21 cellular contexts compared by ENCODE assay signal in the genomic region with DNA sequence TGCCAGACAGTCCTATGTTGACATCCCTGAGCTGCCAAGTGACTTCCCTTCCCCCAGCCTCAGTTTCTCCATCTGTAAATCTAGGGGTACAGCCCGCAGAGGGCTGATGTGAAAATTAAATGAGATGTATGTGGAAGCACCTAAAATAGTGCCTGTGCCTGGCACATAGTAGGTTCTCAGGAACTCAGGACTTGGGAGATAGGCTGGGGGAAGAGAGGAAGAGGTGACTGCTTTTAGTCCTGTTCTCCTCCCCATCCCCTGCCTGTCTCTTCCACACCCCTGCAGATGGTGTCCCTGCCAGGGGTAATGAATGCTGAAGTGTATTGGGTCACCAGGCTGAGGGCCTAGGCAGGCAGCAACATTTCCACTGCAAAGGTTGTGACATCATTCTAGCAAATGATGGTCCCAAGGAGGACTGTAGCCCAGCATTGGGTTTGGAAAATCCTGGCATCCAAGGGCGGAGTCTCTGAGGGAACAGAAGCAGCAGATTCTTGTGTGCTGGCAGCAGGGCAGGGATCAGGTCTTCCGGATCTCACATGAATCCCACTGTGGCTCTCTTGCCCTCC. TPM values are rescaled to one million over a fixed set of nuclear protein-coding genes. Genes with fewer than 3 reads are reported as not detected.
DNase-seq lines count a peak whose midpoint lies in the region; ATAC-seq and TF ChIP-seq lines count a peak whose summit lies in the region.
"Had no signal": no experiment of that assay in that cellular context is flagged by ENCODE, and none has a peak within 500 bp of the region (broad histone marks: within the 10 kb centered on the region; RNA-seq: fewer than 3 reads in every experiment).

No MANE protein-coding gene starts in this region.

- TF ChIP-seq CTCF in type B pancreatic cell (conservative IDR thresholded peaks at IDR 0.05), result no peak
- TF ChIP-seq CTCF in mucosa of descending colon (IDR thresholded peaks at IDR 0.05), result no peak

- H3K9me3 Mint-ChIP-seq in activated naive CD8-positive, alpha-beta T cell (ENCODE audit: low read depth), result no peaks in the 10 kb centered on the region
- H3K9me3 Mint-ChIP-seq in activated naive CD8-positive, alpha-beta T cell treated with anti-CD3 and anti-CD28 coated beads, Interleukin-2, amount 50 U/mL, for 24 hours, result no peaks in the 10 kb centered on the region
- peaks cover 5% of the 10 kb centered on the region for H3K9me3 Mint-ChIP-seq in activated T-helper 2 cell treated with anti-CD3 and anti-CD28 coated beads, Interferon-gamma antibody, Interleukin-2, Interleukin-4, amounts not matched to agents 10 μg/mL and 5 μg/mL and 100 μg/mL, durations not matched to agents 14 hours and 24 hours and 36 hours
- H3K9me3 Mint-ChIP-seq in immature natural killer cell, result no peaks in the 10 kb centered on the region
- H3K9me3 Mint-ChIP-seq in type B pancreatic cell, result no peaks in the 10 kb centered on the region

- no peak overlapping the region for H3K4me3 ChIP-seq in mucosa of descending colon
- H3K4me3 ChIP-seq: skin epidermis had no signal

- no peaks in the 10 kb centered on the region for H3K36me3 ChIP-seq in mucosa of descending colon (ENCODE audit: low read depth)

- no peak for DNase-seq in activated naive CD8-positive, alpha-beta T cell treated with anti-CD3 and anti-CD28 coated beads, Interleukin-2, amount 50 U/mL, for 24 hours
- no peak for DNase-seq in activated T-helper 2 cell treated with anti-CD3 and anti-CD28 coated beads, Interferon-gamma antibody, Interleukin-2, Interleukin-4, amounts not matched to agents 10 μg/mL and 5 μg/mL and 100 μg/mL, durations not matched to agents 14 hours and 24 hours and 36 hours (ENCODE audit: low spot score)
- DNase-seq in immature natural killer cell (no peak), type B pancreatic cell (ENCODE audit: extremely low spot score, unreplicated experiment) (no peak), mucosa of descending colon (no peak)
- no peak for DNase-seq in stimulated activated naive CD8-positive, alpha-beta T cell treated with anti-CD3 and anti-CD28 coated beads, Interleukin-15, Interleukin-2, amounts not matched to agents 100 U/mL and 50 U/mL, for 24 hours
- DNase-seq: activated gamma-delta T cell treated with Interleukin-2 at 50 U/mL for 16 hours; Caco-2; foreskin keratinocyte; KBM-7; NCI-H2029; NCI-H510A; RPMI8226; stimulated activated CD4-positive, alpha-beta T cell treated with anti-CD3 and anti-CD28 coated beads, Interleukin-4, amount 100 ng/mL, for 1 hour had no signal

- peaks cover 85% of the 10 kb centered on the region for H3K4me1 Mint-ChIP-seq in activated naive CD8-positive, alpha-beta T cell (ENCODE audit: low read depth)
- H3K4me1 Mint-ChIP-seq in activated naive CD8-positive, alpha-beta T cell treated with anti-CD3 and anti-CD28 coated beads, Interleukin-2, amount 50 U/mL, for 24 hours, result peaks cover 51% of the 10 kb centered on the region
- H3K4me1 Mint-ChIP-seq in activated T-helper 2 cell treated with anti-CD3 and anti-CD28 coated beads, Interferon-gamma antibody, Interleukin-2, Interleukin-4, amounts not matched to agents 10 μg/mL and 5 μg/mL and 100 μg/mL, durations not matched to agents 14 hours and 24 hours and 36 hours (ENCODE audit: low read depth), result peaks cover 25% of the 10 kb centered on the region
- peaks cover 19 to 26% of the 10 kb centered on the region in 2 donors for H3K4me1 Mint-ChIP-seq in immature natural killer cell
- no peaks in the 10 kb centered on the region for H3K4me1 Mint-ChIP-seq in type B pancreatic cell (ENCODE audit: unreplicated experiment)

- H3K4me3 Mint-ChIP-seq in activated naive CD8-positive, alpha-beta T cell, result peak overlapping the region; percentile 83
- no peak overlapping the region for H3K4me3 Mint-ChIP-seq in activated naive CD8-positive, alpha-beta T cell treated with anti-CD3 and anti-CD28 coated beads, Interleukin-2, amount 50 U/mL, for 24 hours
- peak overlapping the region; percentile 37 for H3K4me3 Mint-ChIP-seq in activated T-helper 2 cell treated with anti-CD3 and anti-CD28 coated beads, Interferon-gamma antibody, Interleukin-2, Interleukin-4, amounts not matched to agents 10 μg/mL and 5 μg/mL and 100 μg/mL, durations not matched to agents 14 hours and 24 hours and 36 hours (ENCODE audit: low read depth)
- H3K4me3 Mint-ChIP-seq in immature natural killer cell (peak overlapping the region in 3 of 5 donors; percentile 80 to 87 (median 86)), type B pancreatic cell (peak overlapping the region; percentile 66)

- H3K36me3 Mint-ChIP-seq in activated naive CD8-positive, alpha-beta T cell, result no peaks in the 10 kb centered on the region
- no peaks in the 10 kb centered on the region for H3K36me3 Mint-ChIP-seq in activated naive CD8-positive, alpha-beta T cell treated with anti-CD3 and anti-CD28 coated beads, Interleukin-2, amount 50 U/mL, for 24 hours (ENCODE audit: low read depth)
- peaks cover 8% of the 10 kb centered on the region for H3K36me3 Mint-ChIP-seq in activated T-helper 2 cell treated with anti-CD3 and anti-CD28 coated beads, Interferon-gamma antibody, Interleukin-2, Interleukin-4, amounts not matched to agents 10 μg/mL and 5 μg/mL and 100 μg/mL, durations not matched to agents 14 hours and 24 hours and 36 hours (ENCODE audit: low read depth)
- no peaks in the 10 kb centered on the region for H3K36me3 Mint-ChIP-seq in immature natural killer cell
- no peaks in the 10 kb centered on the region for H3K36me3 Mint-ChIP-seq in type B pancreatic cell

- H3K27ac Mint-ChIP-seq in activated naive CD8-positive, alpha-beta T cell, result peak overlapping the region; percentile 76
- no peak overlapping the region for H3K27ac Mint-ChIP-seq in activated naive CD8-positive, alpha-beta T cell treated with anti-CD3 and anti-CD28 coated beads, Interleukin-2, amount 50 U/mL, for 24 hours
- H3K27ac Mint-ChIP-seq in activated T-helper 2 cell treated with anti-CD3 and anti-CD28 coated beads, Interferon-gamma antibody, Interleukin-2, Interleukin-4, amounts not matched to agents 10 μg/mL and 5 μg/mL and 100 μg/mL, durations not matched to agents 14 hours and 24 hours and 36 hours, result no peak overlapping the region
- H3K27ac Mint-ChIP-seq in immature natural killer cell (peak overlapping the region in 3 of 6 donors; percentile 10 to 15 (median 14)), type B pancreatic cell (no peak overlapping the region)

- H3K9me3 ChIP-seq in mucosa of descending colon, result no peaks in the 10 kb centered on the region

- intact Hi-C loops in activated T-helper 2 cell treated with anti-CD3 and anti-CD28 coated beads, Interferon-gamma antibody, Interleukin-2, Interleukin-4, amounts not matched to agents 10 μg/mL and 5 μg/mL and 100 μg/mL, durations not matched to agents 14 hours and 24 hours and 36 hours (cut with micrococcal nuclease), result loop anchor here (5.0 kb wide), 1 partner anchor 41 kb away; a partner anchor contains a TSS
- intact Hi-C loops in mucosa of descending colon (cut with DNase I, micrococcal nuclease), result no loop called here

- peaks cover 5% of the 10 kb centered on the region for H3K4me1 ChIP-seq in mucosa of descending colon (ENCODE audit: low read depth)
- H3K4me1 ChIP-seq: Caco-2, foreskin keratinocyte had no signal

- no peaks in the 10 kb centered on the region for H3K27me3 Mint-ChIP-seq in activated naive CD8-positive, alpha-beta T cell
- no peaks in the 10 kb centered on the region for H3K27me3 Mint-ChIP-seq in activated naive CD8-positive, alpha-beta T cell treated with anti-CD3 and anti-CD28 coated beads, Interleukin-2, amount 50 U/mL, for 24 hours
- no peaks in the 10 kb centered on the region for H3K27me3 Mint-ChIP-seq in activated T-helper 2 cell treated with anti-CD3 and anti-CD28 coated beads, Interferon-gamma antibody, Interleukin-2, Interleukin-4, amounts not matched to agents 10 μg/mL and 5 μg/mL and 100 μg/mL, durations not matched to agents 14 hours and 24 hours and 36 hours (ENCODE audit: low read depth)
- H3K27me3 Mint-ChIP-seq in immature natural killer cell (ENCODE audit: low read depth in 3 of 3), result peaks cover 0 to 7% (median 4%) of the 10 kb centered on the region in 3 donors
- peaks cover 18% of the 10 kb centered on the region for H3K27me3 Mint-ChIP-seq in type B pancreatic cell

- no peak for ATAC-seq in activated naive CD8-positive, alpha-beta T cell treated with anti-CD3 and anti-CD28 coated beads, Interleukin-2, amount 50 U/mL, for 24 hours
- no peak for ATAC-seq in stimulated activated naive CD8-positive, alpha-beta T cell treated with anti-CD3 and anti-CD28 coated beads, Interleukin-15, Interleukin-2, amounts not matched to agents 100 U/mL and 50 U/mL, for 24 hours
- ATAC-seq in mucosa of descending colon (no peak), GM18858 (IDR thresholded peaks at IDR 0.05; ENCODE audit: unreplicated experiment) (no peak)
- ATAC-seq: foreskin keratinocyte, HCT116 had no signal

RNA-seq across cellular contexts. Expression of a gene that starts 1.8 kb away (rescaled TPM):
- total RNA-seq in activated T-helper 2 cell treated with anti-CD3 and anti-CD28 coated beads, Interferon-gamma antibody, Interleukin-2, Interleukin-4, amounts not matched to agents 10 μg/mL and 5 μg/mL and 100 μg/mL, durations not matched to agents 14 hours and 24 hours and 36 hours, result 2.7 and 3.1 TPM in 2 replicates
- 1 to 10 TPM in 2 of 3 donors, under 1 TPM in 1; 0.59 to 2.8 (median 1.1) TPM for polyA plus RNA-seq in immature natural killer cell
- 2.7 and 3.6 TPM in 2 replicates for total RNA-seq in type B pancreatic cell (ENCODE audit: low replicate concordance)
- total RNA-seq in mucosa of descending colon, result 10 to 100 TPM in 1 of 3 donors, 1 to 10 TPM in 2; 1.1 to 11.7 (median 2.2) TPM

RNA-seq across cellular contexts. Expression of a gene that starts 42.0 kb away (rescaled TPM):
- 0.32 TPM in 1 of 2 replicates, not detected in the other for total RNA-seq in activated T-helper 2 cell treated with anti-CD3 and anti-CD28 coated beads, Interferon-gamma antibody, Interleukin-2, Interleukin-4, amounts not matched to agents 10 μg/mL and 5 μg/mL and 100 μg/mL, durations not matched to agents 14 hours and 24 hours and 36 hours
- polyA plus RNA-seq in immature natural killer cell, result not detected
- total RNA-seq in type B pancreatic cell (ENCODE audit: low replicate concordance), result not detected in 2 replicates
- not detected for total RNA-seq in mucosa of descending colon
- total RNA-seq: activated CD8-positive, alpha-beta memory T cell treated with anti-CD3 and anti-CD28 coated beads for 36 hours; Caco-2; foreskin keratinocyte; mucosa of gallbladder; subcutaneous adipose tissue had no signal
- polyA plus RNA-seq: foreskin keratinocyte had no signal
